Comparison of ENCODE assay signal across 24 cellular contexts in genomic region chr7:41803569-41803968, GRCh38.
A peak's percentile ranks its signal among the peaks of the same experiment; 100 is the strongest.
DNase-seq lines count a peak whose midpoint lies in the region; ATAC-seq, FAIRE-seq and TF ChIP-seq lines count a peak whose summit lies in the region.
"Had no signal": no experiment of that assay in that cellular context is flagged by ENCODE, and none has a peak within 500 bp of the region (broad histone marks: within the 10 kb centered on the region; RNA-seq: fewer than 3 reads in every experiment).

No MANE protein-coding gene starts in this region.

- SMC1A ChIA-PET in GM12878 (lab: Charles Lee; ENCODE audit: uncharacterized antibody, unreplicated experiment) = interaction anchor here (0.5 to 1.0 kb wide), 2 partner anchors 72 to 92 kb away, joined by 3 read pairs; no protein-coding TSS in a partner anchor

- H3K4me3 ChIP-seq in HepG2 (replicated peaks in 1 of 3; ENCODE audit: insufficient read depth in 1 of 3, low read depth in 2 of 3, low read length in 3 of 3) (no peak overlapping the region), right lobe of liver (no peak overlapping the region), GM12878 (no peak overlapping the region), psoas muscle (no peak overlapping the region)
- H3K4me3 ChIP-seq: BLaER1 had no signal

- H3K79me2 ChIP-seq in HepG2 (ENCODE audit: insufficient read depth, low read length) (no peaks in the 10 kb centered on the region), GM12878 (ENCODE audit: control insufficient read depth, insufficient read depth, low read length) (no peaks in the 10 kb centered on the region)

- no peak overlapping the region for H3K9ac ChIP-seq in HepG2 (ENCODE audit: insufficient read depth, low read depth, low read length)
- no peak overlapping the region for H3K9ac ChIP-seq in GM12878 (ENCODE audit: control insufficient read depth, insufficient read depth, low read length)
- H3K9ac ChIP-seq: BLaER1 had no signal

- H4K20me1 ChIP-seq in HepG2 (ENCODE audit: insufficient read depth, low read length) = no peaks in the 10 kb centered on the region
- no peaks in the 10 kb centered on the region for H4K20me1 ChIP-seq in GM12878 (ENCODE audit: control insufficient read depth, insufficient read depth)
- H4K20me1 ChIP-seq: BLaER1 had no signal

- in situ Hi-C loops in HepG2 (cut with HindIII; ENCODE audit: extremely low pct_ligation_motif_present, low pct_unique_long_range_greater_than_20kb) (no loop called here), GM12878 (cut with MboI) (no loop called here)

- no TSS peak for BruUV-seq in HepG2 (replicated peaks; lab: Mats Ljungman, UMichigan)
- no TSS peak for BruUV-seq in GM12878 (replicated peaks; lab: Mats Ljungman, UMichigan)

- TF ChIP-seq POLR2A in HepG2 (IDR thresholded peaks at IDR 0.05; ENCODE audit: insufficient read depth in 1 of 2, low read depth in 2 of 2, low read length in 2 of 2) (no peak), right lobe of liver (IDR thresholded peaks at IDR 0.05) (no peak), GM12878 (IDR thresholded peaks at IDR 0.05; ENCODE audit: low read depth, low read length) (no peak)

- POLR2A ChIA-PET in HepG2 (lab: Yijun Ruan, JAX) (no interaction called here), GM12878 (lab: Charles Lee) (no interaction called here)

- no peak for FAIRE-seq in HepG2 (lab: Jason Lieb, UNC)
- FAIRE-seq in GM12878 (lab: Jason Lieb, UNC) = no peak
- FAIRE-seq: A204.1, GM12891, GM19239 had no signal

- DNase-seq in HepG2 (ENCODE audit: low spot score) = no peak
- DNase-seq in right lobe of liver = no peak
- DNase-seq in GM12878 (ENCODE audit: low read depth, low spot score) = no peak
- no peak for DNase-seq in psoas muscle
- DNase-seq: 8988T; ACHN; BE2C; C1 segment of cervical spinal cord; CD4-positive, alpha-beta memory T cell; CD4-positive, CD25-positive, alpha-beta regulatory T cell; CD8-positive, alpha-beta memory T cell; COR-L47; DMS 273 treated with DMSO at 0.1 percent for 48 hours; DMS153; DMS53; DMS79; DND-41; EL; GDM1 had no signal

- WGBS in HepG2 (ENCODE audit: low lambda C conversion rate) = 0% methylated on average over 2 of the region's 2 CpGs
- 43% methylated on average over 2 of the region's 2 CpGs for WGBS in right lobe of liver (ENCODE audit: insufficient coverage, low coverage, low lambda C conversion rate, missing lambda C conversion rate)
- 18% methylated on average over 2 of the region's 2 CpGs for WGBS in GM12878 (ENCODE audit: insufficient coverage, insufficient replicate concordance, low lambda C conversion rate, missing lambda C conversion rate)
- 64 to 75% (median 73%) methylated on average over 2 of the region's 2 CpGs for WGBS in psoas muscle, 3 donors

- no peaks in the 10 kb centered on the region for H3K9me3 ChIP-seq in HepG2 (ENCODE audit: low read length)
- H3K9me3 ChIP-seq in right lobe of liver = no peaks in the 10 kb centered on the region
- H3K9me3 ChIP-seq in GM12878 (replicated peaks; ENCODE audit: control insufficient read depth, insufficient read depth, low read length) = peaks cover 7% of the 10 kb centered on the region; the same call in 2 of the 3 replicates
- H3K9me3 ChIP-seq in psoas muscle = no peaks in the 10 kb centered on the region
- H3K9me3 ChIP-seq: BE2C, BLaER1 had no signal

- H2AFZ ChIP-seq in HepG2 (ENCODE audit: low read length) = no peak overlapping the region
- no peak overlapping the region for H2AFZ ChIP-seq in GM12878 (ENCODE audit: control insufficient read depth, low read depth, low read length)

- no peak overlapping the region for H3K4me2 ChIP-seq in HepG2 (ENCODE audit: low read depth, low read length)
- H3K4me2 ChIP-seq in GM12878 (ENCODE audit: control insufficient read depth, insufficient read depth) = no peak overlapping the region
- H3K4me2 ChIP-seq: BLaER1 had no signal

- H3K27me3 ChIP-seq in HepG2 (ENCODE audit: control insufficient read depth in 1 of 2, insufficient read depth in 2 of 2, low read length in 2 of 2) (no peaks in the 10 kb centered on the region), right lobe of liver (no peaks in the 10 kb centered on the region), GM12878 (replicated peaks in 1 of 2; ENCODE audit: control insufficient read depth in 2 of 2, insufficient read depth in 2 of 2, low read length in 1 of 2) (no peaks in the 10 kb centered on the region), psoas muscle (ENCODE audit: insufficient read depth in 3 of 3, low read length in 2 of 3) (no peaks in the 10 kb centered on the region)
- H3K27me3 ChIP-seq: BE2C, BLaER1 had no signal

- RAD21 ChIA-PET in GM12878 (lab: Charles Lee; ENCODE audit: unreplicated experiment) = no interaction called here

- intact Hi-C loops in HepG2 (cut with micrococcal nuclease; ENCODE audit: unreplicated experiment) (no loop called here), right lobe of liver (cut with DNase I) (no loop called here), GM12878 (cut with micrococcal nuclease; ENCODE audit: unreplicated experiment) (no loop called here), psoas muscle (cut with DNase I) (no loop called here)

- TF ChIP-seq EP300 in HepG2 (IDR thresholded peaks at IDR 0.05; ENCODE audit: low read depth in 2 of 2, low read length in 2 of 2) = no peak
- TF ChIP-seq EP300 in HepG2 (CRISPR knock-in tag; IDR thresholded peaks at IDR 0.05; ENCODE audit: borderline replicate concordance) = no peak
- no peak for TF ChIP-seq EP300 in GM12878 (IDR thresholded peaks at IDR 0.05; ENCODE audit: borderline replicate concordance in 1 of 2, control insufficient read depth in 1 of 2, low read depth in 2 of 2, low read length in 2 of 2)

- no peaks in the 10 kb centered on the region for H3K36me3 ChIP-seq in HepG2 (replicated peaks in 1 of 2; ENCODE audit: control insufficient read depth in 1 of 2, insufficient read depth in 2 of 2, low read length in 2 of 2)
- H3K36me3 ChIP-seq in right lobe of liver = no peaks in the 10 kb centered on the region
- no peaks in the 10 kb centered on the region for H3K36me3 ChIP-seq in GM12878 (ENCODE audit: control insufficient read depth in 2 of 2, insufficient read depth in 2 of 2, low read length in 1 of 2)
- H3K36me3 ChIP-seq in psoas muscle (ENCODE audit: insufficient read depth in 1 of 2, low read depth in 1 of 2) = no peaks in the 10 kb centered on the region
- H3K36me3 ChIP-seq: BE2C, BLaER1 had no signal

- CTCF ChIA-PET in HepG2 (lab: Yijun Ruan, JAX; ENCODE audit: low intra/inter-chr PET ratio, low total read pairs) (no interaction called here), GM12878 (lab: Yijun Ruan, JAX) (interaction anchor here (1.0 kb wide), 1 partner anchor 140 kb away, joined by 3 read pairs; no protein-coding TSS in a partner anchor)

- TF ChIP-seq RAD21 in HepG2 (CRISPR knock-in tag; IDR thresholded peaks at IDR 0.05) = no peak
- no peak for TF ChIP-seq RAD21 in GM12878 (IDR thresholded peaks at IDR 0.05; ENCODE audit: insufficient read depth, low read depth, low read length)

- H3K4me1 ChIP-seq in HepG2 (ENCODE audit: insufficient read depth, low read length) (no peaks in the 10 kb centered on the region), right lobe of liver (no peaks in the 10 kb centered on the region), GM12878 (ENCODE audit: control insufficient read depth, insufficient read depth, low read length) (no peaks in the 10 kb centered on the region), psoas muscle (no peaks in the 10 kb centered on the region)
- H3K4me1 ChIP-seq: BE2C, BLaER1 had no signal

- TF ChIP-seq CTCF in HepG2 (CRISPR knock-in tag; IDR thresholded peaks at IDR 0.05) (no peak), right lobe of liver (IDR thresholded peaks at IDR 0.05) (no peak), GM12878 (IDR thresholded peaks at IDR 0.05 in 2 of 3, conservative IDR thresholded peaks at IDR 0.05 in 1 of 3; ENCODE audit: control insufficient read depth in 2 of 3, extremely low read depth in 1 of 3, insufficient read depth in 1 of 3, low read depth in 3 of 3, low read length in 3 of 3) (no peak), psoas muscle (IDR thresholded peaks at IDR 0.05) (no peak)

- ATAC-seq in HepG2 (no peak), right lobe of liver (no peak), GM12878 (no peak), psoas muscle (no peak), GM19324 (IDR thresholded peaks at IDR 0.05; ENCODE audit: low FRiP score, unreplicated experiment) (no peak)

- H3K27ac ChIP-seq in HepG2 (ENCODE audit: extremely low read length, insufficient read depth, low read length) (no peak overlapping the region), right lobe of liver (no peak overlapping the region), GM12878 (ENCODE audit: control insufficient read depth, insufficient read depth) (no peak overlapping the region), psoas muscle (no peak overlapping the region)
- H3K27ac ChIP-seq: BLaER1 had no signal

TF ChIP-seq in HepG2, 621 proteins besides CTCF, POLR2A, EP300 and RAD21:
- peak; percentile 72 for TF ChIP-seq ATF7 (IDR thresholded peaks at IDR 0.05)
- TF ChIP-seq ATF7 (CRISPR knock-in tag; IDR thresholded peaks at IDR 0.05) = no peak
- no peak for TF ChIP-seq JARID2 (CRISPR knock-in tag; IDR thresholded peaks at IDR 0.05; ENCODE audit: insufficient replicate concordance)

TF ChIP-seq in GM12878, 131 proteins besides CTCF, POLR2A, EP300 and RAD21:
- TF ChIP-seq ATF7 (IDR thresholded peaks at IDR 0.05; ENCODE audit: low read depth) (peak; percentile 51), MYC (IDR thresholded peaks at IDR 0.05; ENCODE audit: insufficient read depth, insufficient read length, insufficient replicate concordance, low read length, severe bottlenecking) (no peak)
